ENCODE assay signal across 11 cellular contexts in genomic region chr1:209416660-209417059, GRCh38.
"Had no signal": no experiment of that assay in that cellular context is flagged by ENCODE, and none has a peak within 500 bp of the region (broad histone marks: within the 10 kb centered on the region; RNA-seq: fewer than 3 reads in every experiment).

No MANE protein-coding gene starts in this region.

- H3K4me3 ChIP-seq: cardiac muscle cell, gastrocnemius medialis, right atrium auricular region had no signal

- H3K4me1 ChIP-seq: gastrocnemius medialis, right atrium auricular region had no signal

- H3K27ac ChIP-seq: cardiac muscle cell, gastrocnemius medialis, right atrium auricular region had no signal

- DNase-seq: activated CD4-positive, alpha-beta T cell treated with anti-CD3 and anti-CD28 coated beads, Interleukin-2, amount 50 U/mL, for 4 hours; activated gamma-delta T cell; dermis blood vessel endothelial cell; effector memory CD4-positive, alpha-beta T cell; gastrocnemius medialis; head of caudate nucleus; nephron progenitor cell; stimulated activated naive CD8-positive, alpha-beta T cell treated with anti-CD3 and anti-CD28 coated beads, Interleukin-15, amount 100 ng/mL, for 72 hours had no signal

- H3K36me3 ChIP-seq: cardiac muscle cell, gastrocnemius medialis, right atrium auricular region had no signal

- H3K27me3 ChIP-seq: cardiac muscle cell, gastrocnemius medialis, right atrium auricular region had no signal

- H3K9me3 ChIP-seq: gastrocnemius medialis, right atrium auricular region had no signal

- FAIRE-seq: TTC549 had no signal

- ATAC-seq: gastrocnemius medialis had no signal
